In genomic region chr3:42698911-42699230, GRCh38 we compare ENCODE assay signal across 20 cellular contexts. TPM values are rescaled to one million over a fixed set of nuclear protein-coding genes. Genes with fewer than 3 reads are reported as not detected.
DNase-seq lines count a peak whose midpoint lies in the region; FAIRE-seq and TF ChIP-seq lines count a peak whose summit lies in the region.
"Had no signal": no experiment of that assay in that cellular context is flagged by ENCODE, and none has a peak within 500 bp of the region (broad histone marks: within the 10 kb centered on the region; RNA-seq: fewer than 3 reads in every experiment).

No MANE protein-coding gene starts in this region.

- no peak overlapping the region for H3K4me3 ChIP-seq in NB4 (ENCODE audit: low read depth, low read length)
- H3K4me3 ChIP-seq in skeletal muscle tissue (ENCODE audit: low read length in 3 of 3): peak overlapping the region in 1 of 3 donors; percentile 45
- H3K4me3 ChIP-seq in mesenchymal stem cell (ENCODE audit: insufficient read depth in 1 of 2, low read depth in 1 of 2, low read length in 2 of 2): no peak overlapping the region
- H3K4me3 ChIP-seq: colonic mucosa had no signal

- H3K4ac ChIP-seq in mesenchymal stem cell (ENCODE audit: low read depth in 1 of 2, low read length in 2 of 2): no peak overlapping the region

- H3K27ac ChIP-seq in skeletal muscle tissue (ENCODE audit: low read depth, low read length): peak overlapping the region; percentile 74
- H3K27ac ChIP-seq in mesenchymal stem cell (ENCODE audit: low read length, poor library complexity, severe bottlenecking): no peak overlapping the region
- H3K27ac ChIP-seq: C4-2B, colonic mucosa had no signal

- no peak for FAIRE-seq in GM12892 (lab: Jason Lieb, UNC)
- FAIRE-seq: HTR-8/SVneo had no signal

- H3K9me3 ChIP-seq in skeletal muscle tissue (ENCODE audit: control insufficient read depth in 3 of 3, low read length in 3 of 3) (no peaks in the 10 kb centered on the region), mesenchymal stem cell (ENCODE audit: control insufficient read depth, low read length) (no peaks in the 10 kb centered on the region)
- H3K9me3 ChIP-seq: colonic mucosa had no signal

- no peak overlapping the region for H3K18ac ChIP-seq in mesenchymal stem cell (ENCODE audit: low read depth in 1 of 2, low read length in 2 of 2)

- no peak overlapping the region for H2BK12ac ChIP-seq in mesenchymal stem cell (ENCODE audit: low read length in 2 of 2)

- no peak overlapping the region for H2AFZ ChIP-seq in mesenchymal stem cell (ENCODE audit: low read depth, low read length)

- H3K27ac Mint-ChIP-seq in endothelial cell (ENCODE audit: unreplicated experiment): no peak overlapping the region
- H3K27ac Mint-ChIP-seq: activated CD4-positive, alpha-beta T cell treated with anti-CD3 and anti-CD28 coated beads, Interleukin-2, amount 10 ng/mL, durations not matched to agents 24 days and 14 days; nephron progenitor cell had no signal

- H2BK120ac ChIP-seq in mesenchymal stem cell (ENCODE audit: low read depth, low read length): no peak overlapping the region

- H3K36me3 Mint-ChIP-seq in endothelial cell (ENCODE audit: low read depth, unreplicated experiment): no peaks in the 10 kb centered on the region

- H3K9ac ChIP-seq in skeletal muscle tissue (ENCODE audit: low read depth in 1 of 3, low read length in 3 of 3) (peak overlapping the region in 2 of 3 donors; percentile 64 to 98), mesenchymal stem cell (ENCODE audit: low read length) (no peak overlapping the region)

- H3K4me1 ChIP-seq in skeletal muscle tissue (ENCODE audit: control insufficient read depth in 3 of 3, insufficient read depth in 3 of 3, low read length in 3 of 3) (peaks cover 49 to 74% (median 62%) of the 10 kb centered on the region in 3 donors), mesenchymal stem cell (ENCODE audit: control insufficient read depth, insufficient read depth, low read depth, low read length) (peaks cover 5% of the 10 kb centered on the region)
- H3K4me1 ChIP-seq: colonic mucosa had no signal

- H3K4me3 Mint-ChIP-seq in endothelial cell (ENCODE audit: unreplicated experiment): no peak overlapping the region
- H3K4me3 Mint-ChIP-seq: activated CD4-positive, alpha-beta T cell treated with anti-CD3 and anti-CD28 coated beads, Interleukin-2, amount 10 ng/mL, durations not matched to agents 24 days and 14 days; nephron progenitor cell had no signal

- H3K14ac ChIP-seq in mesenchymal stem cell (ENCODE audit: low read length in 2 of 2): no peak overlapping the region

- no peak overlapping the region for H4K8ac ChIP-seq in mesenchymal stem cell (ENCODE audit: low read length)

- H3K36me3 ChIP-seq in skeletal muscle tissue (ENCODE audit: control insufficient read depth in 3 of 3, insufficient read depth in 3 of 3, low read length in 3 of 3): peaks cover 26 to 28% (median 26%) of the 10 kb centered on the region in 3 donors
- H3K36me3 ChIP-seq in mesenchymal stem cell (ENCODE audit: control insufficient read depth in 1 of 2, insufficient read depth in 2 of 2, low read depth in 1 of 2, low read length in 2 of 2): no peaks in the 10 kb centered on the region
- H3K36me3 ChIP-seq: colonic mucosa had no signal

- H3K79me1 ChIP-seq in mesenchymal stem cell (replicated peaks; ENCODE audit: low read length, poor library complexity, severe bottlenecking): no peaks in the 10 kb centered on the region

- no peak overlapping the region for H4K91ac ChIP-seq in mesenchymal stem cell (ENCODE audit: low read length)

- TF ChIP-seq CTCF in NB4 (IDR thresholded peaks at IDR 0.05; ENCODE audit: low read depth, low read length) (no peak), endothelial cell (IDR thresholded peaks at IDR 0.05; ENCODE audit: unreplicated experiment) (no peak)

- no peak overlapping the region for H2BK5ac ChIP-seq in mesenchymal stem cell (ENCODE audit: low read depth, low read length, poor library complexity, severe bottlenecking)

- H3K27me3 ChIP-seq in skeletal muscle tissue (ENCODE audit: control insufficient read depth in 3 of 3, insufficient read depth in 3 of 3, low read length in 3 of 3) (no peaks in the 10 kb centered on the region), mesenchymal stem cell (ENCODE audit: control insufficient read depth in 1 of 2, insufficient read depth in 1 of 2, low read length in 2 of 2) (peaks cover 24 to 78% of the 10 kb centered on the region in 2 experiments)
- H3K27me3 ChIP-seq: colonic mucosa had no signal

- no peak overlapping the region for H3K4me2 ChIP-seq in mesenchymal stem cell (ENCODE audit: low read length, poor library complexity, severe bottlenecking)

- DNase-seq in GM12892 (ENCODE audit: insufficient read length) (peak; percentile 3), NB4 (ENCODE audit: low read depth) (peak; percentile 12), ecto neural progenitor cell (ENCODE audit: low spot score) (peak; percentile 22), glomerular visceral epithelial cell (ENCODE audit: extremely low spot score) (no peak), mesenchymal stem cell (no peak), endothelial cell (ENCODE audit: low spot score) (no peak)
- DNase-seq: activated CD4-positive, alpha-beta T cell treated with anti-CD3 and anti-CD28 coated beads, Interleukin-2, amount 10 ng/mL, durations not matched to agents 24 days and 14 days; colonic mucosa; NCI-H1930; NCI-H524 treated with DMSO at 0.1 percent for 48 hours; nephron progenitor cell; OCI-M1 had no signal

- no peak overlapping the region for H2BK15ac ChIP-seq in mesenchymal stem cell (ENCODE audit: low read depth, poor library complexity, severe bottlenecking)

- H2AK5ac ChIP-seq in mesenchymal stem cell (ENCODE audit: low read length, severe bottlenecking): no peak overlapping the region

- TF ChIP-seq POLR2A in GM12892 (IDR thresholded peaks at IDR 0.05; ENCODE audit: low read depth, low read length): no peak
- no peak for TF ChIP-seq POLR2A in NB4 (IDR thresholded peaks at IDR 0.05; ENCODE audit: extremely low read depth, insufficient read length)

- peaks cover 13% of the 10 kb centered on the region for H3K27me3 Mint-ChIP-seq in endothelial cell (ENCODE audit: unreplicated experiment)
- H3K27me3 Mint-ChIP-seq: activated CD4-positive, alpha-beta T cell treated with anti-CD3 and anti-CD28 coated beads, Interleukin-2, amount 10 ng/mL, durations not matched to agents 24 days and 14 days had no signal

- no peaks in the 10 kb centered on the region for H3K4me1 Mint-ChIP-seq in endothelial cell (ENCODE audit: unreplicated experiment)

- 92% methylated on average over 8 of the region's 9 CpGs for WGBS in mesenchymal stem cell

- H3K9me3 Mint-ChIP-seq in endothelial cell (ENCODE audit: unreplicated experiment): no peaks in the 10 kb centered on the region
- H3K9me3 Mint-ChIP-seq: activated CD4-positive, alpha-beta T cell treated with anti-CD3 and anti-CD28 coated beads, Interleukin-2, amount 10 ng/mL, durations not matched to agents 24 days and 14 days; nephron progenitor cell had no signal

- H3K23ac ChIP-seq in mesenchymal stem cell (ENCODE audit: low read length in 2 of 2): no peak overlapping the region

RNA-seq across cellular contexts. Expression of gene HHATL, which starts 3.7 kb away (rescaled TPM):
- polyA plus RNA-seq in GM12892 (2012; ENCODE audit: missing spikeins): not detected
- total RNA-seq in skeletal muscle tissue (23.0 TPM), endothelial cell (ENCODE audit: unreplicated experiment) (not detected)
- polyA plus RNA-seq in mesenchymal stem cell (2013, experiment 1 of 2): not detected
- polyA plus RNA-seq in mesenchymal stem cell (2013, experiment 2 of 2): not detected
- total RNA-seq: activated CD4-positive, alpha-beta T cell treated with anti-CD3 and anti-CD28 coated beads, Interleukin-2, amount 10 ng/mL, durations not matched to agents 24 days and 14 days; epithelial cell of proximal tubule; lung microvascular endothelial cell; M059J; SK-MEL-5; temporal lobe had no signal

RNA-seq across cellular contexts. Expression of gene KLHL40, which starts 13.5 kb away (rescaled TPM):
- polyA plus RNA-seq in GM12892 (2012; ENCODE audit: missing spikeins): not detected
- total RNA-seq in skeletal muscle tissue: 179 TPM
- polyA plus RNA-seq in mesenchymal stem cell (2013, experiment 1 of 2): not detected
- polyA plus RNA-seq in mesenchymal stem cell (2013, experiment 2 of 2): not detected
- not detected for total RNA-seq in endothelial cell (ENCODE audit: unreplicated experiment)
- total RNA-seq: activated CD4-positive, alpha-beta T cell treated with anti-CD3 and anti-CD28 coated beads, Interleukin-2, amount 10 ng/mL, durations not matched to agents 24 days and 14 days; colonic mucosa; epithelial cell of proximal tubule; lung microvascular endothelial cell; M059J; SK-MEL-5; temporal lobe had no signal

RNA-seq across cellular contexts. Expression of gene ZBTB47, which starts 45.4 kb away (rescaled TPM):
- 0.11 TPM for polyA plus RNA-seq in GM12892 (2012; ENCODE audit: missing spikeins)
- total RNA-seq in skeletal muscle tissue: 21.4 TPM
- 10.8 TPM for polyA plus RNA-seq in mesenchymal stem cell (2013, experiment 1 of 2)
- polyA plus RNA-seq in mesenchymal stem cell (2013, experiment 2 of 2): 9.7 TPM
- total RNA-seq in endothelial cell (ENCODE audit: unreplicated experiment): 20.5 TPM

Comparison
In these comparisons a context has a peak if more than half of its experiments do, and no peak if none do; other contexts are left out.
1. DNase-seq: peak in GM12892 (single experiment), NB4 (single experiment) and ecto neural progenitor cell (single experiment); none in glomerular visceral epithelial cell (single experiment), mesenchymal stem cell (single experiment) and endothelial cell (single experiment).
2. RNA of gene HHATL, which starts 3.7 kb away (total RNA-seq): 23.0 TPM in skeletal muscle tissue (single experiment); not detected in endothelial cell (single experiment); every median in the first group is over 10 times any median in the second.
3. RNA of gene KLHL40, which starts 13.5 kb away (total RNA-seq): 179 TPM in skeletal muscle tissue (single experiment); not detected in endothelial cell (single experiment); every median in the first group is over 100 times any median in the second.